11 cellular contexts compared by ENCODE assay signal in genomic region chr17:17567631-17568030, GRCh38. TPM values are rescaled to one million over a fixed set of nuclear protein-coding genes. Genes with fewer than 3 reads are reported as not detected.
DNase-seq lines count a peak whose midpoint lies in the region; ATAC-seq, FAIRE-seq and TF ChIP-seq lines count a peak whose summit lies in the region.
"Had no signal": no experiment of that assay in that cellular context is flagged by ENCODE, and none has a peak within 500 bp of the region (broad histone marks: within the 10 kb centered on the region; RNA-seq: fewer than 3 reads in every experiment).

No MANE protein-coding gene starts in this region.

- H3K4me1 ChIP-seq in DND-41 (ENCODE audit: insufficient read depth, low read length) = no peaks in the 10 kb centered on the region
- peaks cover 34 to 69% (median 52%) of the 10 kb centered on the region in 9 donors for H3K4me1 ChIP-seq in heart right ventricle
- H3K4me1 ChIP-seq in psoas muscle = peaks cover 41% of the 10 kb centered on the region
- peaks cover 10% of the 10 kb centered on the region for H3K4me1 ChIP-seq in osteoblast (ENCODE audit: insufficient read depth, low read length)

- H3K4me2 ChIP-seq in DND-41 (ENCODE audit: insufficient read depth, low read length) (no peak overlapping the region), osteoblast (ENCODE audit: insufficient read depth, low read length) (no peak overlapping the region)

- H3K27me3 ChIP-seq in DND-41 (ENCODE audit: insufficient read depth, low read length, poor library complexity) (no peaks in the 10 kb centered on the region), heart right ventricle (no peaks in the 10 kb centered on the region), psoas muscle (ENCODE audit: insufficient read depth in 3 of 3, low read length in 2 of 3) (no peaks in the 10 kb centered on the region), osteoblast (ENCODE audit: insufficient read depth, low read length) (no peaks in the 10 kb centered on the region)

- no peak for DNase-seq in DND-41
- peak; percentile 27 for DNase-seq in astrocyte of the spinal cord (ENCODE audit: low read depth, low spot score)
- DNase-seq in heart right ventricle = peak; percentile 73 to 80
- peak; percentile 79 to 93 for DNase-seq in psoas muscle
- no peak for DNase-seq in osteoblast (ENCODE audit: insufficient read length, low spot score, missing footprints)
- DNase-seq in GM12891 (ENCODE audit: insufficient read length, low spot score) = no peak
- DNase-seq: activated CD4-positive, CD25-positive, alpha-beta regulatory T cell treated with anti-CD3 and anti-CD28 coated beads, Interleukin-2, amount 50 U/mL, for 72 hours; CD4-positive, alpha-beta T cell had no signal

- TF ChIP-seq POLR2A in GM12891 (IDR thresholded peaks at IDR 0.05; ENCODE audit: low read depth, low read length) = no peak

- H3K36me3 ChIP-seq in DND-41 (ENCODE audit: insufficient read depth, low read length) = no peaks in the 10 kb centered on the region; the same call in 1 of the 2 replicates
- no peaks in the 10 kb centered on the region for H3K36me3 ChIP-seq in heart right ventricle
- H3K36me3 ChIP-seq in psoas muscle (ENCODE audit: insufficient read depth in 1 of 2, low read depth in 1 of 2) = no peaks in the 10 kb centered on the region
- no peaks in the 10 kb centered on the region for H3K36me3 ChIP-seq in osteoblast (ENCODE audit: insufficient read depth, low read length)

- H3K27ac ChIP-seq in DND-41 (ENCODE audit: low read length) (0 out of 2 replicates have a peak overlapping the region, but pooled peaks have one; percentile 17), heart right ventricle (peak overlapping the region; percentile 75 to 97 (median 88)), psoas muscle (peak overlapping the region; percentile 70), osteoblast (ENCODE audit: low read depth, low read length) (no peak overlapping the region)

- intact Hi-C loops in heart right ventricle (cut with DNase I) = loop anchor here in 7 of 10 donors (1.0 to 5.0 kb wide), 10 partner anchors 17 to 213 kb away; partner anchors contain the start of gene RASD1 (in 6 of the 7)
- intact Hi-C loops in psoas muscle (cut with DNase I) = loop anchor here (1.0 to 5.0 kb wide), 2 partner anchors 40 to 70 kb away; no protein-coding TSS in a partner anchor

- no peak overlapping the region for H2AFZ ChIP-seq in DND-41 (ENCODE audit: low read depth, low read length)
- no peak overlapping the region for H2AFZ ChIP-seq in osteoblast (ENCODE audit: low read length)

- TF ChIP-seq CTCF in DND-41 (IDR thresholded peaks at IDR 0.05; ENCODE audit: borderline replicate concordance, extremely low read depth, low read length, poor library complexity, severe bottlenecking) (no peak), astrocyte of the spinal cord (IDR thresholded peaks at IDR 0.05; ENCODE audit: low read depth, low read length) (no peak), heart right ventricle (IDR thresholded peaks at IDR 0.05) (no peak), psoas muscle (IDR thresholded peaks at IDR 0.05) (no peak), osteoblast (IDR thresholded peaks at IDR 0.05; ENCODE audit: extremely low read depth, low read depth, low read length) (no peak)

- H3K4me3 ChIP-seq in DND-41 (ENCODE audit: low read depth in 1 of 2, low read length in 2 of 2) (no peak overlapping the region), astrocyte of the spinal cord (ENCODE audit: low read depth, low read length) (no peak overlapping the region), heart right ventricle (peak overlapping the region in 1 of 10 donors; percentile 3), psoas muscle (peak overlapping the region; percentile 1), osteoblast (ENCODE audit: insufficient read depth, low read length) (no peak overlapping the region)

- WGBS in heart right ventricle, 2 donors = 22 to 33% methylated on average over 7 of the region's 7 CpGs
- WGBS in psoas muscle, 3 donors = 16 to 24% (median 23%) methylated on average over 7 of the region's 7 CpGs

- FAIRE-seq in GM12891 (lab: Jason Lieb, UNC) = no peak
- FAIRE-seq: H54 had no signal

- H3K9ac ChIP-seq in DND-41 (ENCODE audit: low read depth, low read length) = no peak overlapping the region

- ATAC-seq in DND-41 (ENCODE audit: insufficient read depth, low read depth) (no peak), heart right ventricle (peak; percentile 57 to 81 (median 74)), psoas muscle (peak; percentile 79 to 88 (median 85)), GM19395 (IDR thresholded peaks at IDR 0.05; ENCODE audit: unreplicated experiment) (no peak), HG02678 (IDR thresholded peaks at IDR 0.05; ENCODE audit: unreplicated experiment) (no peak)

- in situ Hi-C loops in astrocyte of the spinal cord (cut with HindIII; ENCODE audit: low sequenced_read_pairs) = no loop called here

- peaks cover 4% of the 10 kb centered on the region; the same call in 1 of the 2 replicates for H3K79me2 ChIP-seq in DND-41 (ENCODE audit: insufficient read depth, low read length)
- H3K79me2 ChIP-seq in osteoblast (ENCODE audit: insufficient read depth, low read length) = no peaks in the 10 kb centered on the region

- no peaks in the 10 kb centered on the region for H3K9me3 ChIP-seq in DND-41 (ENCODE audit: insufficient read depth, low read length, severe bottlenecking)
- no peaks in the 10 kb centered on the region for H3K9me3 ChIP-seq in heart right ventricle
- no peaks in the 10 kb centered on the region for H3K9me3 ChIP-seq in psoas muscle
- no peaks in the 10 kb centered on the region for H3K9me3 ChIP-seq in osteoblast (ENCODE audit: low read depth, low read length)

- peaks cover 13% of the 10 kb centered on the region; the same call in 1 of the 2 replicates for H4K20me1 ChIP-seq in DND-41 (ENCODE audit: insufficient read depth, low read length)
- H4K20me1 ChIP-seq in osteoblast (ENCODE audit: insufficient read depth, low read length) = peaks cover 26% of the 10 kb centered on the region

TF ChIP-seq in GM12891, 5 proteins besides CTCF, POLR2A, EP300 and RAD21:
- no peak for TF ChIP-seq SPI1 (IDR thresholded peaks at IDR 0.05; ENCODE audit: low read depth, low read length)
- no peak for TF ChIP-seq POU2F2 (IDR thresholded peaks at IDR 0.05; ENCODE audit: low read depth, low read length)
- TF ChIP-seq TAF1 (IDR thresholded peaks at IDR 0.05; ENCODE audit: low read depth, low read length) = no peak
- no peak for TF ChIP-seq PAX5 (IDR thresholded peaks at IDR 0.05; ENCODE audit: insufficient read depth, low read length, severe bottlenecking)
- TF ChIP-seq POLR2AphosphoS5 (IDR thresholded peaks at IDR 0.05; ENCODE audit: low read depth, low read length) = no peak

RNA-seq across cellular contexts. Expression of gene PEMT, which starts 23.9 kb away (rescaled TPM):
- 10 to 100 TPM; 13.5 to 26.7 (median 21.1) TPM for total RNA-seq in heart right ventricle
- polyA plus RNA-seq in heart right ventricle = 10 to 100 TPM; 50.8 to 55.2 TPM
- total RNA-seq in psoas muscle = 10 to 100 TPM; 15.9 to 28.1 (median 21.7) TPM
- 10 to 100 TPM; 24.1 to 79.0 (median 35.7) TPM for polyA plus RNA-seq in psoas muscle
- total RNA-seq in osteoblast = 25.3 and 26.4 TPM in 2 replicates
- polyA plus RNA-seq in GM12891 (2012; ENCODE audit: low read depth, missing spikeins) = 12.4 TPM

Comparison
In these comparisons a context has a peak if more than half of its experiments do, and no peak if none do; other contexts are left out.
1. ATAC-seq: peak in heart right ventricle (8 of 8) and psoas muscle (4 of 4); none in DND-41 (single experiment), GM19395 (single experiment) and HG02678 (single experiment).
2. DNase-seq: peak in astrocyte of the spinal cord (single experiment), heart right ventricle (2 of 2) and psoas muscle (2 of 2); none in DND-41 (single experiment), osteoblast (single experiment) and GM12891 (single experiment).